In genomic region chr7:1000594-1000935, GRCh38 we compare ENCODE assay signal across 22 cellular contexts. TPM values are rescaled to one million over a fixed set of nuclear protein-coding genes. Genes with fewer than 3 reads are reported as not detected.
"Had no signal": no experiment of that assay in that cellular context is flagged by ENCODE, and none has a peak within 500 bp of the region (broad histone marks: within the 10 kb centered on the region; RNA-seq: fewer than 3 reads in every experiment).

No MANE protein-coding gene starts in this region.

- H3K9me3 ChIP-seq: colonic mucosa, left ventricle myocardium inferior, prostate gland had no signal

- H3K36me3 Mint-ChIP-seq: activated naive CD8-positive, alpha-beta T cell; natural killer cell treated with Interleukin-12 subunit alpha and Interleukin-12 subunit beta and Interleukin-15 and Interleukin-18, amount 100 ng/mL, for 72 hours; type B pancreatic cell had no signal

- H3K27me3 ChIP-seq: colonic mucosa, hepatocyte had no signal

- H3K4me1 ChIP-seq: colonic mucosa, prostate gland had no signal

- ATAC-seq: esophagus mucosa; natural killer cell treated with Interleukin-12 subunit alpha and Interleukin-12 subunit beta and Interleukin-15 and Interleukin-18, amount 100 ng/mL, for 72 hours; right cardiac atrium had no signal

- H3K27ac ChIP-seq: colonic mucosa, hepatocyte, left ventricle myocardium inferior, prostate gland, skin epidermis had no signal

- H3K27ac Mint-ChIP-seq: activated naive CD8-positive, alpha-beta T cell; natural killer cell treated with Interleukin-12 subunit alpha and Interleukin-12 subunit beta and Interleukin-15 and Interleukin-18, amount 100 ng/mL, for 72 hours had no signal

- H3K9me3 Mint-ChIP-seq: natural killer cell treated with Interleukin-12 subunit alpha and Interleukin-12 subunit beta and Interleukin-15 and Interleukin-18, amount 100 ng/mL, for 72 hours; type B pancreatic cell had no signal

- H3K4me2 ChIP-seq: hepatocyte had no signal

- H3K4me3 ChIP-seq: colonic mucosa, hepatocyte, left ventricle myocardium inferior, prostate gland, skin epidermis had no signal

- H3K36me3 ChIP-seq: colonic mucosa, prostate gland had no signal

- H3K79me2 ChIP-seq: hepatocyte had no signal

- H2AFZ ChIP-seq: hepatocyte had no signal

- H3K4me3 Mint-ChIP-seq: activated naive CD8-positive, alpha-beta T cell; natural killer cell treated with Interleukin-12 subunit alpha and Interleukin-12 subunit beta and Interleukin-15 and Interleukin-18, amount 100 ng/mL, for 72 hours; type B pancreatic cell had no signal

- DNase-seq: activated CD4-positive, alpha-beta T cell treated with anti-CD3 and anti-CD28 coated beads for 48 hours; activated CD8-positive, alpha-beta memory T cell treated with anti-CD3 and anti-CD28 coated beads, Interleukin-2, amount 50 U/mL, for 48 hours; activated gamma-delta T cell treated with Interleukin-2 at 50 U/mL for 16 hours; amniotic stem cell; caudate nucleus; colonic mucosa; kidney; left ventricle myocardium inferior; mesenchymal stem cell; right cardiac atrium; stimulated activated CD4-positive, alpha-beta T cell treated with anti-CD3 and anti-CD28 coated beads, Interleukin-15, amount 100 ng/mL, for 24 hours; stimulated activated CD4-positive, alpha-beta T cell treated with anti-CD3 and anti-CD28 coated beads, Interleukin-4, amount 100 ng/mL, for 1 hour; stimulated activated naive CD8-positive, alpha-beta T cell treated with anti-CD3 and anti-CD28 coated beads, Interleukin-15, Interleukin-2, amounts not matched to agents 100 U/mL and 50 U/mL, for 24 hours; T-helper 2 cell had no signal

- H3K27me3 Mint-ChIP-seq: activated naive CD8-positive, alpha-beta T cell; natural killer cell treated with Interleukin-12 subunit alpha and Interleukin-12 subunit beta and Interleukin-15 and Interleukin-18, amount 100 ng/mL, for 72 hours; type B pancreatic cell had no signal

RNA-seq across cellular contexts. Expression of gene CYP2W1, which starts 17.6 kb away (rescaled TPM):
- total RNA-seq: left ventricle myocardium inferior; natural killer cell treated with Interleukin-12 subunit alpha and Interleukin-12 subunit beta and Interleukin-15 and Interleukin-18, amount 100 ng/mL, for 72 hours; osteoblast; right cardiac atrium had no signal
- polyA plus RNA-seq: right cardiac atrium had no signal
